18 cellular contexts compared by ENCODE assay signal in genomic region chrX:33086886-33087285, GRCh38.
"Had no signal": no experiment of that assay in that cellular context is flagged by ENCODE, and none has a peak within 500 bp of the region (broad histone marks: within the 10 kb centered on the region; RNA-seq: fewer than 3 reads in every experiment).

No MANE protein-coding gene starts in this region.

- ATAC-seq: foreskin keratinocyte; left cardiac atrium; left ventricle myocardium superior; naive thymus-derived CD4-positive, alpha-beta T cell; psoas muscle; right lobe of liver; stimulated activated effector memory CD8-positive, alpha-beta T cell treated with anti-CD3 and anti-CD28 coated beads, Interleukin-12 subunit alpha, Interleukin-12 subunit beta, amount 100 ng/mL, for 72 hours; stimulated activated naive CD8-positive, alpha-beta T cell treated with anti-CD3 and anti-CD28 coated beads, Interleukin-15, Interleukin-2, amounts not matched to agents 100 U/mL and 50 U/mL, for 24 hours had no signal

- DNase-seq: effector CD4-positive, alpha-beta T cell; endodermal cell; erythroblast; foreskin keratinocyte; kidney; left cardiac atrium; left ventricle myocardium superior; mesenchymal stem cell; naive thymus-derived CD4-positive, alpha-beta T cell; nephron progenitor cell; psoas muscle; retina; right lobe of liver; stimulated activated CD4-positive, alpha-beta T cell treated with anti-CD3 and anti-CD28 coated beads, Interleukin-4, amount 100 ng/mL, for 1 hour; stimulated activated CD8-positive, alpha-beta memory T cell treated with anti-CD3 and anti-CD28 coated beads, Interleukin-4, amount 100 ng/mL, for 48 hours; stimulated activated naive CD8-positive, alpha-beta T cell treated with anti-CD3 and anti-CD28 coated beads, Interleukin-15, Interleukin-2, amounts not matched to agents 100 U/mL and 50 U/mL, for 24 hours; thyroid gland had no signal
